11 cellular contexts compared by ENCODE assay signal in genomic region chr22:17265649-17266248, GRCh38. TPM values are rescaled to one million over a fixed set of nuclear protein-coding genes. Genes with fewer than 3 reads are reported as not detected.
DNase-seq lines count a peak whose midpoint lies in the region; ATAC-seq and TF ChIP-seq lines count a peak whose summit lies in the region.
"Had no signal": no experiment of that assay in that cellular context is flagged by ENCODE, and none has a peak within 500 bp of the region (broad histone marks: within the 10 kb centered on the region; RNA-seq: fewer than 3 reads in every experiment).

No MANE protein-coding gene starts in this region.

- H3K4me1 Mint-ChIP-seq in activated CD8-positive, alpha-beta memory T cell treated with anti-CD3 and anti-CD28 coated beads, Interleukin-2, amount 10 ng/mL, durations not matched to agents 7 days and 5 days, result peaks cover 38% of the 10 kb centered on the region

- TF ChIP-seq POLR2A in spleen (IDR thresholded peaks at IDR 0.05), result no peak

- H3K9me3 ChIP-seq in mucosa of rectum (ENCODE audit: control insufficient read depth in 2 of 2, low read length in 2 of 2) (no peaks in the 10 kb centered on the region), spleen (no peaks in the 10 kb centered on the region)
- H3K9me3 ChIP-seq: ovary, tibial nerve had no signal

- intact Hi-C loops in spleen (cut with DNase I; ENCODE audit: low total_unique reads), result no loop called here

- WGBS in spleen, 5 donors, result 84 to 94% (median 89%) methylated on average over 10 of the region's 10 CpGs

- H3K36me3 Mint-ChIP-seq in activated CD8-positive, alpha-beta memory T cell treated with anti-CD3 and anti-CD28 coated beads, Interleukin-2, amount 10 ng/mL, durations not matched to agents 7 days and 5 days, result no peaks in the 10 kb centered on the region

- TF ChIP-seq CTCF in spleen (IDR thresholded peaks at IDR 0.05 in 8 of 11, conservative IDR thresholded peaks at IDR 0.05 in 3 of 11), result no peak

- no peak overlapping the region for H3K4me3 Mint-ChIP-seq in activated CD8-positive, alpha-beta memory T cell treated with anti-CD3 and anti-CD28 coated beads, Interleukin-2, amount 10 ng/mL, durations not matched to agents 7 days and 5 days

- H3K36me3 ChIP-seq in mucosa of rectum (ENCODE audit: control insufficient read depth in 2 of 2, insufficient read depth in 2 of 2, low read length in 2 of 2) (no peaks in the 10 kb centered on the region), spleen (no peaks in the 10 kb centered on the region)
- H3K36me3 ChIP-seq: ovary, tibial nerve had no signal

- H3K27me3 Mint-ChIP-seq in activated CD8-positive, alpha-beta memory T cell treated with anti-CD3 and anti-CD28 coated beads, Interleukin-2, amount 10 ng/mL, durations not matched to agents 7 days and 5 days, result no peaks in the 10 kb centered on the region

- H3K4me3 ChIP-seq in mucosa of rectum (ENCODE audit: low read length in 2 of 2) (peak overlapping the region; percentile 60 to 70), spleen (no peak overlapping the region)
- H3K4me3 ChIP-seq: ovary, tibial nerve had no signal

- no peak for DNase-seq in activated CD8-positive, alpha-beta memory T cell treated with anti-CD3 and anti-CD28 coated beads, Interleukin-2, amount 10 ng/mL, durations not matched to agents 7 days and 5 days
- no peak for DNase-seq in activated CD8-positive, alpha-beta memory T cell treated with anti-CD3 and anti-CD28 coated beads, Interleukin-2, amount 50 U/mL, for 48 hours
- no peak for DNase-seq in caudate nucleus (lab: John Stamatoyannopoulos, UW)
- no peak for DNase-seq in spleen
- no peak for DNase-seq in HuH-7 (ENCODE audit: low spot score)
- DNase-seq in NCI-H2081 (lab: John Stamatoyannopoulos, UW), result no peak

- no peaks in the 10 kb centered on the region for H3K9me3 Mint-ChIP-seq in activated CD8-positive, alpha-beta memory T cell treated with anti-CD3 and anti-CD28 coated beads, Interleukin-2, amount 10 ng/mL, durations not matched to agents 7 days and 5 days (ENCODE audit: low read depth)

- peak overlapping the region; percentile 44 to 56 for H3K9ac ChIP-seq in mucosa of rectum (ENCODE audit: low read depth in 1 of 2, low read length in 2 of 2)

- no peaks in the 10 kb centered on the region for H3K27me3 ChIP-seq in mucosa of rectum (ENCODE audit: control insufficient read depth in 2 of 2, insufficient read depth in 2 of 2, low read length in 2 of 2)
- no peaks in the 10 kb centered on the region for H3K27me3 ChIP-seq in spleen (replicated peaks in 1 of 7)
- H3K27me3 ChIP-seq: ovary, tibial nerve had no signal

- H3K27ac ChIP-seq in caudate nucleus (ENCODE audit: low read depth, low read length) (peak overlapping the region; percentile 26), mucosa of rectum (ENCODE audit: low read depth in 2 of 2, low read length in 2 of 2) (peak overlapping the region; percentile 83 to 93), spleen (peak overlapping the region in 5 of 8 donors; percentile 4 to 75 (median 68))

- H3K4me1 ChIP-seq in mucosa of rectum (ENCODE audit: control insufficient read depth in 2 of 2, insufficient read depth in 2 of 2, low read length in 2 of 2) (peaks cover 32 to 41% of the 10 kb centered on the region in 2 donors), spleen (peaks cover 0 to 25% (median 9%) of the 10 kb centered on the region in 6 donors)
- H3K4me1 ChIP-seq: tibial nerve had no signal

- H3K27ac Mint-ChIP-seq in activated CD8-positive, alpha-beta memory T cell treated with anti-CD3 and anti-CD28 coated beads, Interleukin-2, amount 10 ng/mL, durations not matched to agents 7 days and 5 days, result peak overlapping the region; percentile 57

- CTCF ChIA-PET in activated CD8-positive, alpha-beta memory T cell treated with anti-CD3 and anti-CD28 coated beads, Interleukin-2, amount 10 ng/mL, durations not matched to agents 7 days and 5 days (lab: Charles Lee), result interaction anchor here (0.8 to 2.2 kb wide), 6 partner anchors 8 to 190 kb away, joined by 3 to 10 read pairs (median 4); no protein-coding TSS in a partner anchor

- no peak for ATAC-seq in activated CD8-positive, alpha-beta memory T cell treated with anti-CD3 and anti-CD28 coated beads, Interleukin-2, amount 10 ng/mL, durations not matched to agents 7 days and 5 days
- ATAC-seq in GM21515 (IDR thresholded peaks at IDR 0.05; ENCODE audit: unreplicated experiment), result no peak

RNA-seq across cellular contexts. Expression of gene ADA2, which starts 46.5 kb away (rescaled TPM):
- total RNA-seq in activated CD8-positive, alpha-beta memory T cell treated with anti-CD3 and anti-CD28 coated beads, Interleukin-2, amount 10 ng/mL, durations not matched to agents 7 days and 5 days, result 10 to 100 TPM; 39.4 to 51.3 TPM
- total RNA-seq in spleen, result 100 to 1,000 TPM; 115 to 187 (median 166) TPM
- 10 to 100 TPM; 22.0 to 30.2 (median 22.7) TPM for polyA plus RNA-seq in spleen
- total RNA-seq: HepG2 had no signal
- polyA plus RNA-seq: HepG2 had no signal

Comparison
In these comparisons a context has a peak if more than half of its experiments do, and no peak if none do; other contexts are left out.
1. H3K27ac ChIP-seq: peak in every context shown above with its lines; median percentile 88 in mucosa of rectum; 68 in spleen; 26 in caudate nucleus.
2. H3K4me3 ChIP-seq: peak in mucosa of rectum (2 of 2); none in spleen (0 of 8).